ENCODE assay signal across 1 cellular context in genomic region chr1:42479621-42480020, GRCh38.
TF ChIP-seq lines count a peak whose summit lies in the region.

No MANE protein-coding gene starts in this region.

TF ChIP-seq in K562, 482 proteins besides CTCF, POLR2A, EP300 and RAD21 (continued from another document):
- TF ChIP-seq CTCFL (IDR thresholded peaks at IDR 0.05; ENCODE audit: borderline replicate concordance, insufficient read depth, low read depth, low read length, poor library complexity, severe bottlenecking): peak; percentile 43
- TF ChIP-seq, protein P1, sequence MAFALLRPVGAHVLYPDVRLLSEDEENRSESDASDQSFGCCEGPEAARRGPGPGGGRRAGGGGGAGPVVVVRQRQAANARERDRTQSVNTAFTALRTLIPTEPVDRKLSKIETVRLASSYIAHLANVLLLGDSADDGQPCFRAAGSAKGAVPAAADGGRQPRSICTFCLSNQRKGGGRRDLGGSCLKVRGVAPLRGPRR (CRISPR knock-in tag; IDR thresholded peaks at IDR 0.05): no peak
